31 cellular contexts compared by ENCODE assay signal in genomic region chr16:56136256-56136655, GRCh38. TPM values are rescaled to one million over a fixed set of nuclear protein-coding genes. Genes with fewer than 3 reads are reported as not detected.
DNase-seq lines count a peak whose midpoint lies in the region; ATAC-seq and TF ChIP-seq lines count a peak whose summit lies in the region.
"Had no signal": no experiment of that assay in that cellular context is flagged by ENCODE, and none has a peak within 500 bp of the region (broad histone marks: within the 10 kb centered on the region; RNA-seq: fewer than 3 reads in every experiment).

No MANE protein-coding gene starts in this region.

- TF ChIP-seq EP300 in SK-N-SH (IDR thresholded peaks at IDR 0.05; ENCODE audit: borderline replicate concordance in 1 of 2, low read depth in 1 of 2, low read length in 1 of 2), result peak in 1 of 2 experiments; percentile 74; a peak in 2 of 4 replicates

- no peak for ATAC-seq in SK-N-SH treated with all-trans-retinoic acid at 6 μM for 48 hours
- ATAC-seq: A549; CD8-positive, alpha-beta T cell had no signal

- H3K4me2 ChIP-seq in SK-N-SH, result no peak overlapping the region
- H3K4me2 ChIP-seq: A549; BLaER1; BLaER1 treated with 17β-estradiol and CSF1 and Interleukin-3, amounts not matched to agents 10 nM and 100 nM had no signal

- POLR2A ChIA-PET in SK-N-SH (lab: Yijun Ruan, JAX) (interaction anchor here (1.0 kb wide), 1 partner anchor 34 kb away, joined by 3 read pairs; no protein-coding TSS in a partner anchor), RWPE1 (lab: Yijun Ruan, JAX; ENCODE audit: low non-redundant PET) (no interaction called here)

- DNase-seq in BE2C, result peak; percentile 21
- peak; percentile 40 for DNase-seq in SK-N-SH
- no peak for DNase-seq in UCSD-AML1 (lab: John Stamatoyannopoulos, UW; ENCODE audit: unreplicated experiment)
- DNase-seq in RWPE1 (ENCODE audit: low spot score), result no peak
- DNase-seq in retina, result no peak
- DNase-seq: 8988T; ACHN; AML-193; C1 segment of cervical spinal cord; Caco-2; Calu3; CD4-positive, alpha-beta memory T cell; CD4-positive, alpha-beta T cell; CD4-positive, CD25-positive, alpha-beta regulatory T cell; CD8-positive, alpha-beta memory T cell; CD8-positive, alpha-beta T cell; COR-L47; DMS 273 treated with DMSO at 0.1 percent for 48 hours; DMS153; DMS53; DMS79; DMS79 treated with DMSO at 0.1 percent for 48 hours; DND-41; EL had no signal

- WGBS in SK-N-SH (ENCODE audit: low lambda C conversion rate), result 19% methylated on average over 3 of the region's 3 CpGs

- H3K9me3 ChIP-seq in BE2C, result no peaks in the 10 kb centered on the region
- no peaks in the 10 kb centered on the region for H3K9me3 ChIP-seq in SK-N-SH
- H3K9me3 ChIP-seq: A549; BLaER1; BLaER1 treated with 17β-estradiol and CSF1 and Interleukin-3, amounts not matched to agents 10 nM and 100 nM; Caco-2 had no signal

- no peak overlapping the region for H3K9ac ChIP-seq in SK-N-SH
- H3K9ac ChIP-seq: BLaER1; BLaER1 treated with 17β-estradiol and CSF1 and Interleukin-3, amounts not matched to agents 10 nM and 100 nM had no signal

- no peaks in the 10 kb centered on the region for H4K20me1 ChIP-seq in SK-N-SH (ENCODE audit: insufficient read depth)
- H4K20me1 ChIP-seq: BLaER1; BLaER1 treated with 17β-estradiol and CSF1 and Interleukin-3, amounts not matched to agents 10 nM and 100 nM had no signal

- no peak overlapping the region for H2AFZ ChIP-seq in SK-N-SH (ENCODE audit: low read depth)

- H3K9me2 ChIP-seq in SK-N-SH, result no peaks in the 10 kb centered on the region

- no peak overlapping the region for H3K27ac ChIP-seq in SK-N-SH (ENCODE audit: low read depth in 2 of 2, low read length in 1 of 2)
- no peak overlapping the region for H3K27ac ChIP-seq in RWPE1
- H3K27ac ChIP-seq: 22Rv1; A549; BLaER1; BLaER1 treated with 17β-estradiol and CSF1 and Interleukin-3, amounts not matched to agents 10 nM and 100 nM; C4-2B had no signal

- H3K36me3 ChIP-seq in BE2C (no peaks in the 10 kb centered on the region), SK-N-SH (replicated peaks in 1 of 2; ENCODE audit: control insufficient read depth in 1 of 2, insufficient read depth in 2 of 2, low read length in 1 of 2) (no peaks in the 10 kb centered on the region)
- H3K36me3 ChIP-seq: BLaER1; BLaER1 treated with 17β-estradiol and CSF1 and Interleukin-3, amounts not matched to agents 10 nM and 100 nM had no signal

- TF ChIP-seq CTCF in BE2C (IDR thresholded peaks at IDR 0.05; ENCODE audit: low read depth, low read length), result no peak
- TF ChIP-seq CTCF in SK-N-SH (IDR thresholded peaks at IDR 0.05), result no peak
- no peak for TF ChIP-seq CTCF in RWPE1 (conservative IDR thresholded peaks at IDR 0.05; ENCODE audit: low read depth)

- H3F3A ChIP-seq in SK-N-SH (replicated peaks; ENCODE audit: insufficient read depth), result no peaks in the 10 kb centered on the region

- H3K4me3 ChIP-seq in BE2C (ENCODE audit: low read depth, low read length), result no peak overlapping the region
- H3K4me3 ChIP-seq in SK-N-SH (ENCODE audit: low read depth in 2 of 2, low read length in 1 of 2), result no peak overlapping the region
- H3K4me3 ChIP-seq: A549; BLaER1; BLaER1 treated with 17β-estradiol and CSF1 and Interleukin-3, amounts not matched to agents 10 nM and 100 nM had no signal

- H3K27me3 ChIP-seq in BE2C (no peaks in the 10 kb centered on the region), SK-N-SH (ENCODE audit: insufficient read depth) (no peaks in the 10 kb centered on the region)
- H3K27me3 ChIP-seq: BLaER1; BLaER1 treated with 17β-estradiol and CSF1 and Interleukin-3, amounts not matched to agents 10 nM and 100 nM had no signal

- peaks cover 4% of the 10 kb centered on the region; the same call in 1 of the 2 replicates for H3K4me1 ChIP-seq in BE2C
- H3K4me1 ChIP-seq in SK-N-SH (ENCODE audit: control insufficient read depth in 1 of 2, insufficient read depth in 2 of 2, low read depth in 1 of 2, low read length in 1 of 2), result peaks cover 0 to 3% of the 10 kb centered on the region in 2 experiments; a peak in 2 of 4 replicates
- H3K4me1 ChIP-seq: A549; BLaER1; BLaER1 treated with 17β-estradiol and CSF1 and Interleukin-3, amounts not matched to agents 10 nM and 100 nM; Caco-2 had no signal

- H3K79me2 ChIP-seq in SK-N-SH (ENCODE audit: insufficient read depth), result no peaks in the 10 kb centered on the region

- CTCF ChIA-PET in SK-N-SH (lab: Yijun Ruan, JAX), result interaction anchor here (0.6 to 1.3 kb wide), 3 partner anchors 14 to 182 kb away, joined by 3 to 6 read pairs (median 3); no protein-coding TSS in a partner anchor
- CTCF ChIA-PET in RWPE1 (lab: Yijun Ruan, JAX), result interaction anchor here (0.7 kb wide), 1 partner anchor 172 kb away, joined by 4 read pairs; no protein-coding TSS in a partner anchor

- no peak for TF ChIP-seq RAD21 in SK-N-SH (IDR thresholded peaks at IDR 0.05; ENCODE audit: low read length)

TF ChIP-seq in SK-N-SH, 30 proteins besides CTCF, POLR2A, EP300 and RAD21:
- TF ChIP-seq FOXJ3 (CRISPR knock-in tag; IDR thresholded peaks at IDR 0.05) (0 out of 2 replicates have a peak, but pooled peaks have one; percentile 46), REST (IDR thresholded peaks at IDR 0.05; ENCODE audit: low read depth, low read length) (no peak), RCOR1 (IDR thresholded peaks at IDR 0.05; ENCODE audit: low read length) (peak; percentile 48; the same call in 1 of the 2 replicates), MXI1 (IDR thresholded peaks at IDR 0.05; ENCODE audit: low read depth, low read length) (peak; percentile 19; the same call in 1 of the 2 replicates), GATA2 (CRISPR knock-in tag; IDR thresholded peaks at IDR 0.05) (peak; percentile 79)

TF ChIP-seq in SK-N-SH treated with all-trans-retinoic acid at 6 μM for 48 hours, 23 proteins besides CTCF, POLR2A, EP300 and RAD21:
- TF ChIP-seq TCF4 (CRISPR knock-in tag; IDR thresholded peaks at IDR 0.05; ENCODE audit: borderline replicate concordance) (peak; percentile 39; the same call in 1 of the 2 replicates), SNAI2 (CRISPR knock-in tag; IDR thresholded peaks at IDR 0.05) (no peak)

RNA-seq across cellular contexts. Expression of gene GNAO1, which starts 55.0 kb away (rescaled TPM):
- 116 TPM for polyA plus RNA-seq in BE2C (2012; ENCODE audit: insufficient read depth, insufficient read length, low read depth)
- polyA plus RNA-seq in SK-N-SH (2012; rRNA removed), result 0.15 and 0.30 TPM in 2 replicates
- 0.13 and 0.37 TPM in 2 replicates for polyA plus RNA-seq in SK-N-SH (2012; cell fraction: cytosol; rRNA removed)
- polyA plus RNA-seq in SK-N-SH (2012; cell fraction: nucleus; rRNA removed), result 0.30 and 0.99 TPM in 2 replicates
- polyA plus RNA-seq: CD14-positive monocyte; CD4-positive, CD25-positive, alpha-beta regulatory T cell had no signal

Comparison
In these comparisons a context has a peak if more than half of its experiments do, and no peak if none do; other contexts are left out.
1. DNase-seq: peak in BE2C (single experiment) and SK-N-SH (single experiment); none in UCSD-AML1 (single experiment), RWPE1 (single experiment) and retina (single experiment).